33 cellular contexts compared by ENCODE assay signal in genomic region chr2:15565392-15565791, GRCh38.
"Had no signal": no experiment of that assay in that cellular context is flagged by ENCODE, and none has a peak within 500 bp of the region (broad histone marks: within the 10 kb centered on the region; RNA-seq: fewer than 3 reads in every experiment).

No MANE protein-coding gene starts in this region.

- H3K4me1 ChIP-seq: ascending aorta, breast epithelium had no signal

- H3K27me3 ChIP-seq: adrenal gland, ascending aorta, body of pancreas, brain microvascular endothelial cell, breast epithelium, cardiac muscle cell had no signal

- H3K36me3 ChIP-seq: adrenal gland, ascending aorta, brain microvascular endothelial cell, breast epithelium, cardiac muscle cell had no signal

- H3K27ac ChIP-seq: adrenal gland, ascending aorta, body of pancreas, brain microvascular endothelial cell, breast epithelium, cardiac muscle cell had no signal

- H3K9me3 ChIP-seq: adrenal gland, ascending aorta, body of pancreas, breast epithelium had no signal

- DNase-seq: activated effector memory CD4-positive, alpha-beta T cell treated with anti-CD3 and anti-CD28 coated beads, Interleukin-2, amount 50 U/mL, for 16 hours; activated effector memory CD4-positive, alpha-beta T cell treated with Interleukin-2 at 50 U/mL for 16 hours; activated gamma-delta T cell; activated gamma-delta T cell treated with Interleukin-2 at 50 U/mL for 16 hours; activated naive CD4-positive, alpha-beta T cell; activated naive CD4-positive, alpha-beta T cell treated with anti-CD3 and anti-CD28 coated beads for 36 hours; activated naive CD4-positive, alpha-beta T cell treated with anti-CD3 and anti-CD28 coated beads, Interleukin-2, amount 10 ng/mL, durations not matched to agents 7 days and 5 days; activated naive CD4-positive, alpha-beta T cell treated with anti-CD3 and anti-CD28 coated beads, Interleukin-2, amount 50 U/mL, for 16 hours; activated naive CD4-positive, alpha-beta T cell treated with Interleukin-2 at 50 U/mL for 16 hours; activated naive CD8-positive, alpha-beta T cell treated with anti-CD3 and anti-CD28 coated beads for 36 hours; activated naive CD8-positive, alpha-beta T cell treated with anti-CD3 and anti-CD28 coated beads, Interleukin-2, amount 10 ng/mL, durations not matched to agents 7 days and 5 days; activated naive CD8-positive, alpha-beta T cell treated with anti-CD3 and anti-CD28 coated beads, Interleukin-2, amount 50 U/mL, for 24 hours; activated T-cell treated with anti-CD3 and anti-CD28 coated beads, Interleukin-2, amount 50 U/mL, for 24 hours; activated T-cell treated with anti-CD3 and anti-CD28 coated beads, Interleukin-2, amount 50 U/mL, for 4 hours; activated T-cell treated with anti-CD3 and anti-CD28 coated beads, Interleukin-2, amount 50 U/mL, for 48 hours; activated T-cell treated with anti-CD3 and anti-CD28 coated beads, Interleukin-2, amount 50 U/mL, for 72 hours; adrenal gland; amniotic stem cell; amygdala; anterior cingulate cortex; aorta; body of pancreas; brain microvascular endothelial cell; caudate nucleus; central memory CD4-positive, alpha-beta T cell; cerebellar nuclear complex had no signal

- FAIRE-seq: astrocyte, bronchial epithelial cell had no signal

- H3K4me3 ChIP-seq: adrenal gland, ascending aorta, body of pancreas, breast epithelium, cardiac muscle cell had no signal

- ATAC-seq: activated naive CD4-positive, alpha-beta T cell treated with anti-CD3 and anti-CD28 coated beads, Interleukin-2, amount 50 U/mL, for 72 hours; activated naive CD8-positive, alpha-beta T cell treated with anti-CD3 and anti-CD28 coated beads, Interleukin-2, amount 50 U/mL, for 24 hours; activated T-cell treated with anti-CD3 and anti-CD28 coated beads, Interleukin-2, amount 50 U/mL, for 4 hours; activated T-cell treated with anti-CD3 and anti-CD28 coated beads, Interleukin-2, amount 50 U/mL, for 72 hours; activated T-helper 17 cell treated with anti-CD3 and anti-CD28 coated beads, Interleukin-2, amount 50 U/mL, for 72 hours; body of pancreas had no signal
